Comparison of ENCODE assay signal across 1 cellular context in genomic region chr13:31749929-31750328, GRCh38.
TF ChIP-seq lines count a peak whose summit lies in the region.

No MANE protein-coding gene starts in this region.

TF ChIP-seq in IMR-90, 13 proteins besides CTCF, POLR2A, EP300 and RAD21 (continued from another document):
- TF ChIP-seq BHLHE40 (IDR thresholded peaks at IDR 0.05; ENCODE audit: low read depth, low read length) (peak; percentile 19; the same call in 1 of the 2 replicates), MXI1 (IDR thresholded peaks at IDR 0.05; ENCODE audit: borderline replicate concordance, low read depth, low read length) (no peak), SMC3 (IDR thresholded peaks at IDR 0.05; ENCODE audit: low read depth, low read length) (no peak), MAFK (IDR thresholded peaks at IDR 0.05; ENCODE audit: low read depth, low read length) (0 out of 2 replicates have a peak, but pooled peaks have one; percentile 29)
TF ChIP-seq in IMR-90: peak in this region for 5.
